Comparison of ENCODE assay signal across 15 cellular contexts in genomic region chr19:15628236-15629002, GRCh38. TPM values are rescaled to one million over a fixed set of nuclear protein-coding genes. Genes with fewer than 3 reads are reported as not detected.
A peak's percentile ranks its signal among the peaks of the same experiment; 100 is the strongest.
DNase-seq lines count a peak whose midpoint lies in the region; ATAC-seq and TF ChIP-seq lines count a peak whose summit lies in the region.
"Had no signal": no experiment of that assay in that cellular context is flagged by ENCODE, and none has a peak within 500 bp of the region (broad histone marks: within the 10 kb centered on the region; RNA-seq: fewer than 3 reads in every experiment).

No MANE protein-coding gene starts in this region.

- H3K18ac ChIP-seq in trophoblast cell (ENCODE audit: low read length) = no peak overlapping the region

- no peak overlapping the region for H2BK12ac ChIP-seq in trophoblast cell (ENCODE audit: low read length)

- no peak overlapping the region for H3K27ac ChIP-seq in BLaER1
- peak overlapping the region; percentile 75 for H3K27ac ChIP-seq in VCaP
- H3K27ac ChIP-seq in trophoblast cell (ENCODE audit: low read depth, low read length) = no peak overlapping the region
- H3K27ac ChIP-seq in brain microvascular endothelial cell = no peak overlapping the region
- H3K27ac ChIP-seq: GM23248, KMS-11 had no signal

- H3K27me3 ChIP-seq in BLaER1 (no peaks in the 10 kb centered on the region), iPS-15b (ENCODE audit: control insufficient read depth, insufficient read depth, low read length) (peaks cover 2% of the 10 kb centered on the region), trophoblast cell (ENCODE audit: insufficient read depth, low read length) (no peaks in the 10 kb centered on the region), brain microvascular endothelial cell (replicated peaks) (no peaks in the 10 kb centered on the region)
- H3K27me3 ChIP-seq: BE2C had no signal

- H3K4me2 ChIP-seq in BLaER1 (peak overlapping the region; percentile 72), trophoblast cell (ENCODE audit: low read length) (no peak overlapping the region)
- H3K4me2 ChIP-seq: KMS-11 had no signal

- H3K4me3 ChIP-seq in BLaER1 (peak overlapping the region; percentile 62), iPS-15b (ENCODE audit: low read depth, low read length) (peak overlapping the region; percentile 57), trophoblast cell (ENCODE audit: low read depth, low read length) (peak overlapping the region; percentile 37), brain microvascular endothelial cell (ENCODE audit: low read depth, low read length) (no peak overlapping the region)
- H3K4me3 ChIP-seq: GM23248, HAP-1 had no signal

- H3K36me3 ChIP-seq in BLaER1 = no peaks in the 10 kb centered on the region
- no peaks in the 10 kb centered on the region for H3K36me3 ChIP-seq in iPS-15b (ENCODE audit: control insufficient read depth, insufficient read depth, low read length)
- H3K36me3 ChIP-seq in trophoblast cell (ENCODE audit: control insufficient read depth in 1 of 2, insufficient read depth in 2 of 2, low read length in 2 of 2) = no peaks in the 10 kb centered on the region
- H3K36me3 ChIP-seq in brain microvascular endothelial cell (replicated peaks) = no peaks in the 10 kb centered on the region
- H3K36me3 ChIP-seq: BE2C, HAP-1 had no signal

- no peak overlapping the region for H2AFZ ChIP-seq in trophoblast cell (ENCODE audit: insufficient read depth, low read length, poor library complexity)
- H2AFZ ChIP-seq: GM23248 had no signal

- DNase-seq in trophoblast cell = no peak
- no peak for DNase-seq in NCI-H2227 (lab: John Stamatoyannopoulos, UW; ENCODE audit: unreplicated experiment)
- no peak for DNase-seq in HPDE6-E6E7 (ENCODE audit: extremely low spot score)
- DNase-seq in brain microvascular endothelial cell = no peak

- no peaks in the 10 kb centered on the region for H4K20me1 ChIP-seq in BLaER1

- no peak overlapping the region for H2BK5ac ChIP-seq in trophoblast cell (ENCODE audit: low read depth, low read length, poor library complexity)

- H4K8ac ChIP-seq in trophoblast cell (ENCODE audit: low read depth, low read length) = no peak overlapping the region

- H3K9ac ChIP-seq in BLaER1 (no peak overlapping the region), iPS-15b (ENCODE audit: low read depth, low read length) (no peak overlapping the region), trophoblast cell (ENCODE audit: low read length) (no peak overlapping the region)
- H3K9ac ChIP-seq: GM23248, KMS-11 had no signal

- in situ Hi-C loops in brain microvascular endothelial cell (cut with HindIII; ENCODE audit: low pct_ligation_motif_present, low sequenced_read_pairs) = no loop called here

- H3K79me2 ChIP-seq in trophoblast cell (ENCODE audit: control insufficient read depth, insufficient read depth, low read length, poor library complexity) = no peaks in the 10 kb centered on the region

- no peaks in the 10 kb centered on the region for H3K9me3 ChIP-seq in BLaER1
- no peaks in the 10 kb centered on the region for H3K9me3 ChIP-seq in iPS-15b (ENCODE audit: control insufficient read depth, insufficient read depth, low read length)
- H3K9me3 ChIP-seq in trophoblast cell (ENCODE audit: insufficient read depth, low read depth, low read length) = peaks cover 15% of the 10 kb centered on the region
- H3K9me3 ChIP-seq: BE2C, HAP-1 had no signal

- no peak overlapping the region for H3K4ac ChIP-seq in trophoblast cell (ENCODE audit: low read depth, low read length)

- H3K14ac ChIP-seq in trophoblast cell (ENCODE audit: low read length) = no peak overlapping the region

- no peak overlapping the region for H2AK5ac ChIP-seq in trophoblast cell (ENCODE audit: low read length)

- no peak overlapping the region for H4K12ac ChIP-seq in trophoblast cell (ENCODE audit: low read depth, low read length)

- WGBS in trophoblast cell (ENCODE audit: extremely low coverage, insufficient coverage, insufficient read length) = no CpG with 5 or more reads among the region's 22 CpGs

- H3K4me1 ChIP-seq in BLaER1 (peaks cover 10% of the 10 kb centered on the region), iPS-15b (ENCODE audit: control insufficient read depth, insufficient read depth, low read length) (no peaks in the 10 kb centered on the region), trophoblast cell (ENCODE audit: control insufficient read depth in 1 of 2, insufficient read depth in 2 of 2, low read length in 2 of 2) (no peaks in the 10 kb centered on the region)
- H3K4me1 ChIP-seq: BE2C, HAP-1 had no signal

- H3K23ac ChIP-seq in trophoblast cell (ENCODE audit: low read length) = no peak overlapping the region

- no peak for TF ChIP-seq CTCF in VCaP (conservative IDR thresholded peaks at IDR 0.05)
- TF ChIP-seq CTCF in brain microvascular endothelial cell (IDR thresholded peaks at IDR 0.05; ENCODE audit: low read depth, low read length, missing control alignments) = no peak

- H3K79me1 ChIP-seq in trophoblast cell (ENCODE audit: low read length) = no peaks in the 10 kb centered on the region

- ATAC-seq in HG03442 (IDR thresholded peaks at IDR 0.05; ENCODE audit: unreplicated experiment) = no peak

- no peak overlapping the region for H4K91ac ChIP-seq in trophoblast cell (ENCODE audit: low read depth, low read length)

- no peak overlapping the region for H2BK120ac ChIP-seq in trophoblast cell (ENCODE audit: insufficient read depth, low read length, poor library complexity)

RNA-seq across cellular contexts. Expression of gene CYP4F3, which starts 12.3 kb away (rescaled TPM):
- polyA plus RNA-seq in trophoblast cell (2013) = 0.01 TPM in 1 of 2 replicates, not detected in the other
- polyA plus RNA-seq: CD4-positive, alpha-beta memory T cell; GM23248 had no signal

RNA-seq across cellular contexts. Expression of gene CYP4F8, which starts 13.4 kb away (rescaled TPM):
- polyA plus RNA-seq in trophoblast cell (2013) = not detected in 2 replicates
- polyA plus RNA-seq: AG04450; CD14-positive monocyte; CD4-positive, alpha-beta memory T cell; GM23248 had no signal

RNA-seq across cellular contexts. Expression of gene CYP4F12, which starts 44.5 kb away (rescaled TPM):
- not detected in 2 replicates for polyA plus RNA-seq in trophoblast cell (2013)
- polyA plus RNA-seq: AG04450, CD14-positive monocyte, GM23248 had no signal
